In the genomic region with DNA sequence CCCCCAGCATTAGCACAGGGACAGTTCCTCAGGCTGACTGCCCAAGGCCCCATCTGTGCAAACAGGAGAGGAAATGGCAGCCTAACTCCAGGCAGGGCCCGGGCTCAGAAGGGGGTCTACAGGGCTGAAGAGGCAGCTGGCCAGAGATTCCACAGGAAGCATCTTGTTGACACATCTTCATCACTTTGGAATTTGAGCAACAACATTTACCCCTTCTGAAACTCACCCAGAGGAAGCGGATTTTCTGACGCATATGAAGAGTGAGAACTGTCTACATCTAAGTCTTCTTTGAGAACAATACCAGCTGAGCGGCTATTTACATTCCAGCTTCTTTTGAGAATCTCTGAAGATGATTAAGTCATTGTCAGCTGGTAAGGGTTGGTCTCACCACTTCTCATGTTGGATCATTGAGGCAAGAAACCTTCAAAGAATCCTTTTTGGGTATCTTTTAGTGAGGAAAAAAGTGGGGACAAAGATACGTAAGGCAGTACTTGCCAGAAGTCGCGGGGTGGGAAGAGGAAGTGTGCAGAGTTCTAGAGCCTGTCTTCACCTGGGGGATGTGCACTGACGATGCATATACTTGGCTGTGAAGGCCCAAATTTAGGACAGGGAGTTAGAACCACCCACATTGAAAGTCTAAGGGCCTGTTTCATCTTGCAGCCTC, we compare ENCODE assay signal across 7 cellular contexts. TPM values are rescaled to one million over a fixed set of nuclear protein-coding genes. Genes with fewer than 3 reads are reported as not detected.
DNase-seq lines count a peak whose midpoint lies in the region; ATAC-seq and TF ChIP-seq lines count a peak whose summit lies in the region.

No MANE protein-coding gene starts in this region.

- CTCF ChIA-PET in OCI-LY7 (lab: Charles Lee; ENCODE audit: unreplicated experiment): no interaction called here

- peak overlapping the region; percentile 82 for H3K27ac ChIP-seq in OCI-LY7 (ENCODE audit: low read depth, low read length, poor library complexity, severe bottlenecking)

- BruUV-seq in OCI-LY7 (replicated peaks; lab: Mats Ljungman, UMichigan): no TSS peak

- POLR2A ChIA-PET in OCI-LY7 (lab: Charles Lee): interaction anchor here (0.7 to 1.0 kb wide), 3 partner anchors 35 to 110 kb away, joined by 3 read pairs; no protein-coding TSS in a partner anchor

- peak overlapping the region; percentile 25 for H3K4me3 ChIP-seq in OCI-LY7 (ENCODE audit: low read depth, low read length, poor library complexity, severe bottlenecking)

- H3K4me2 ChIP-seq in OCI-LY7 (ENCODE audit: low read length): peak overlapping the region; percentile 68

- no peaks in the 10 kb centered on the region for H4K20me1 ChIP-seq in OCI-LY7 (ENCODE audit: insufficient read depth, low read length)

- H3K9me3 ChIP-seq in OCI-LY7 (ENCODE audit: low read length): no peaks in the 10 kb centered on the region

- no peak for TF ChIP-seq CTCF in OCI-LY7 (conservative IDR thresholded peaks at IDR 0.05; ENCODE audit: low read length)

- peak overlapping the region; percentile 83 for H2AFZ ChIP-seq in OCI-LY7 (ENCODE audit: low read length)

- no peaks in the 10 kb centered on the region for H3K79me2 ChIP-seq in OCI-LY7 (ENCODE audit: insufficient read depth, low read depth, low read length)

- peaks cover 41% of the 10 kb centered on the region for H3K4me1 ChIP-seq in OCI-LY7 (ENCODE audit: insufficient read depth, low read length, poor library complexity, severe bottlenecking)

- no peaks in the 10 kb centered on the region for H3K9me2 ChIP-seq in OCI-LY7 (ENCODE audit: insufficient read depth, low read length)

- peak; percentile 81 for DNase-seq in OCI-LY7 (ENCODE audit: low spot score)
- DNase-seq in islet precursor cell: peak; percentile 78
- DNase-seq in NCI-H1417 treated with DMSO at 0.1 percent for 48 hours (lab: John Stamatoyannopoulos, UW): no peak
- DNase-seq in NCI-H187 (lab: John Stamatoyannopoulos, UW): no peak
- DNase-seq in DMS 273 treated with DMSO at 0.1 percent for 48 hours (lab: John Stamatoyannopoulos, UW): no peak

- intact Hi-C loops in OCI-LY7 (cut with micrococcal nuclease; ENCODE audit: unreplicated experiment): loop anchor here (1.0 kb wide), 1 partner anchor 34 kb away; no protein-coding TSS in a partner anchor

- peak; percentile 53 for ATAC-seq in GM18870 (IDR thresholded peaks at IDR 0.05; ENCODE audit: unreplicated experiment)
- ATAC-seq in HG02623 (IDR thresholded peaks at IDR 0.05; ENCODE audit: unreplicated experiment): peak; percentile 52

- no peaks in the 10 kb centered on the region for H3K36me3 ChIP-seq in OCI-LY7 (ENCODE audit: insufficient read depth, low read length)

RNA-seq across cellular contexts. Expression of a gene that starts 25.4 kb away (rescaled TPM):
- 188 and 250 TPM in 2 replicates for total RNA-seq in OCI-LY7 (2014; rRNA removed; shearing (Covaris generic))
- 130 TPM in 2 replicates for total RNA-seq in OCI-LY7 (2022)

RNA-seq across cellular contexts. Expression of a gene that starts 44.3 kb away (rescaled TPM):
- total RNA-seq in OCI-LY7 (2014; rRNA removed; shearing (Covaris generic)): 4.8 and 5.3 TPM in 2 replicates
- total RNA-seq in OCI-LY7 (2022): 11.1 and 11.3 TPM in 2 replicates

Comparison
In these comparisons a context has a peak if more than half of its experiments do, and no peak if none do; other contexts are left out.
1. DNase-seq: peak in OCI-LY7 (single experiment) and islet precursor cell (single experiment); none in NCI-H1417 treated with DMSO at 0.1 percent for 48 hours (single experiment), NCI-H187 (0 of 2) and DMS 273 treated with DMSO at 0.1 percent for 48 hours (single experiment).